In the genomic region with DNA sequence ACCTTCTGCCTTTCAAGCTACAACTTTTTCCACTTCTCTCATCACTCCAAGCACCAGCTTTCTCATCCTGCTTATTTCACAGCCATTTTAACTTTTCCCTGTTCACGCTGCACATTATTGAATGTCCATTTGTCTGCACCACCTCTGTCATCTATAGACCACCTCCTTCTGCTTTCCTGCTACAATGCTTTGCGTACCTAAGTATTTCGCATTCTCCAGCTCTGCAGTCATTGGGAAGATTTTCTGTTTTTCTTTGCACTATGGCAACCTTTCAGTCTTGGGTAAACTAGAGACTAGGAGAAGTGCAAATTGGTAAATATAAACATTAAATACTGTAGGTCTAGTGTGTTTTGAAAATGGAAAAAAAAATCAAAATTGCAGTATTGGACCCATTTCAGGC, we compare ENCODE assay signal across 9 cellular contexts. TPM values are rescaled to one million over a fixed set of nuclear protein-coding genes. Genes with fewer than 3 reads are reported as not detected.
DNase-seq lines count a peak whose midpoint lies in the region; ATAC-seq, FAIRE-seq and TF ChIP-seq lines count a peak whose summit lies in the region.
"Had no signal": no experiment of that assay in that cellular context is flagged by ENCODE, and none has a peak within 500 bp of the region (broad histone marks: within the 10 kb centered on the region; RNA-seq: fewer than 3 reads in every experiment).

No MANE protein-coding gene starts in this region.

- H2BK20ac ChIP-seq in H1 (ENCODE audit: low read length), result no peak overlapping the region

- TF ChIP-seq CTCF in C4-2B (conservative IDR thresholded peaks at IDR 0.05), result no peak
- TF ChIP-seq CTCF in H1 (IDR thresholded peaks at IDR 0.05; ENCODE audit: control extremely low read depth in 1 of 3, insufficient read depth in 1 of 3, low read depth in 1 of 3, low read length in 3 of 3), result no peak

- H3K4me3 ChIP-seq in H1 (ENCODE audit: extremely low read depth in 1 of 4, insufficient read depth in 2 of 4, low read depth in 3 of 4, low read length in 4 of 4) (peak overlapping the region; percentile 59 to 73 (median 68); a peak in 7 of 8 replicates), neuronal stem cell (ENCODE audit: low read length in 2 of 2) (peak overlapping the region in 1 of 2 donors; percentile 82), small intestine (ENCODE audit: low read depth in 1 of 2, low read length in 2 of 2) (no peak overlapping the region)

- H3K27me3 ChIP-seq in H1 (replicated peaks in 1 of 4; ENCODE audit: control insufficient read depth in 3 of 4, extremely low read depth in 1 of 4, insufficient read depth in 3 of 4, low read length in 3 of 4), result no peaks in the 10 kb centered on the region
- H3K27me3 ChIP-seq in neuronal stem cell (ENCODE audit: control insufficient read depth in 3 of 3, insufficient read depth in 3 of 3, low read depth in 1 of 3, low read length in 3 of 3), result no peaks in the 10 kb centered on the region
- H3K27me3 ChIP-seq in small intestine (ENCODE audit: control insufficient read depth in 2 of 2, insufficient read depth in 2 of 2, low read length in 2 of 2), result no peaks in the 10 kb centered on the region

- H4K91ac ChIP-seq in H1 (replicated peaks; ENCODE audit: insufficient read length, low read length) (no peak overlapping the region), neuronal stem cell (ENCODE audit: low read depth, low read length, poor library complexity) (no peak overlapping the region)

- H3K4me2 ChIP-seq in H1 (ENCODE audit: insufficient read depth in 1 of 2, low read depth in 2 of 2, low read length in 2 of 2) (peak overlapping the region; percentile 68 to 89), neuronal stem cell (ENCODE audit: insufficient read depth, low read length, poor library complexity, severe bottlenecking) (peak overlapping the region; percentile 95)

- POLR2A ChIA-PET in H1 (lab: Charles Lee; ENCODE audit: partially characterized antibody), result interaction anchor here (0.8 to 1.3 kb wide), 2 partner anchors 10 to 183 kb away, joined by 3 read pairs; no protein-coding TSS in a partner anchor

- FAIRE-seq in H1 (lab: Jason Lieb, UNC) (no peak), small intestine (lab: Jason Lieb, UNC) (no peak)

- no peaks in the 10 kb centered on the region for H4K20me1 ChIP-seq in H1 (replicated peaks in 1 of 2; ENCODE audit: control insufficient read depth in 1 of 2, insufficient read depth in 2 of 2, low read length in 2 of 2)

- H2BK15ac ChIP-seq in H1 (ENCODE audit: low read length) (no peak overlapping the region), neuronal stem cell (ENCODE audit: low read length) (no peak overlapping the region)

- peak overlapping the region; percentile 28 for H3K23ac ChIP-seq in H1 (ENCODE audit: insufficient read length)
- H3K23ac ChIP-seq in neuronal stem cell (ENCODE audit: low read depth, low read length, poor library complexity), result no peak overlapping the region

- H2BK120ac ChIP-seq in H1 (replicated peaks; ENCODE audit: low read depth, low read length) (no peak overlapping the region), neuronal stem cell (ENCODE audit: low read depth, low read length) (no peak overlapping the region)

- H4K8ac ChIP-seq in H1 (ENCODE audit: extremely low read depth, insufficient read depth, low read length) (no peak overlapping the region), neuronal stem cell (ENCODE audit: low read depth, low read length) (no peak overlapping the region)

- H2AK5ac ChIP-seq in H1 (ENCODE audit: low read depth, low read length) (no peak overlapping the region), neuronal stem cell (ENCODE audit: low read depth, low read length) (no peak overlapping the region)

- H3K79me2 ChIP-seq in H1 (ENCODE audit: control insufficient read depth in 1 of 2, insufficient read depth in 2 of 2, low read length in 2 of 2), result no peaks in the 10 kb centered on the region

- H3K14ac ChIP-seq in H1 (ENCODE audit: insufficient read length) (no peak overlapping the region), neuronal stem cell (ENCODE audit: low read length) (no peak overlapping the region)

- no peak overlapping the region for H2BK12ac ChIP-seq in H1 (ENCODE audit: low read depth, low read length)
- no peak overlapping the region for H2BK12ac ChIP-seq in neuronal stem cell (ENCODE audit: low read length)

- H3K9ac ChIP-seq in H1 (replicated peaks in 1 of 4; ENCODE audit: extremely low read depth in 1 of 4, low read depth in 3 of 4, low read length in 3 of 4) (peak overlapping the region in 1 of 4 experiments; percentile 65; a peak in 2 of 7 replicates), neuronal stem cell (ENCODE audit: low read depth, low read length, poor library complexity) (no peak overlapping the region)

- H3K18ac ChIP-seq in H1 (ENCODE audit: extremely low read depth, low read length) (no peak overlapping the region), neuronal stem cell (ENCODE audit: low read length) (no peak overlapping the region)

- H3K4me1 ChIP-seq in H1 (replicated peaks in 1 of 4; ENCODE audit: control insufficient read depth in 3 of 4, insufficient read depth in 4 of 4, low read length in 3 of 4), result peaks cover 0 to 3% (median 0%) of the 10 kb centered on the region in 4 experiments; a peak in 2 of 7 replicates
- H3K4me1 ChIP-seq in neuronal stem cell (ENCODE audit: control insufficient read depth in 2 of 2, insufficient read depth in 1 of 2, low read depth in 1 of 2, low read length in 2 of 2), result peaks cover 4% of the 10 kb centered on the region in 2 donors
- H3K4me1 ChIP-seq in small intestine (ENCODE audit: control insufficient read depth in 2 of 2, insufficient read depth in 1 of 2, low read depth in 1 of 2, low read length in 1 of 2), result no peaks in the 10 kb centered on the region

- no peak overlapping the region for H4K5ac ChIP-seq in H1 (ENCODE audit: insufficient read length, low read depth, low read length)

- DNase-seq in NCI-H2227 (lab: John Stamatoyannopoulos, UW; ENCODE audit: unreplicated experiment) (peak; percentile 60), H1 (ENCODE audit: low read depth in 1 of 2, low spot score in 2 of 2) (no peak), neuronal stem cell (ENCODE audit: low spot score) (no peak), activated gamma-delta T cell treated with Interleukin-2 at 50 U/mL for 16 hours (no peak), small intestine (no peak)
- DNase-seq: activated CD4-positive, alpha-beta T cell treated with anti-CD3 and anti-CD28 coated beads for 4 hours had no signal

- TF ChIP-seq RAD21 in H1 (IDR thresholded peaks at IDR 0.05 in 1 of 2, conservative IDR thresholded peaks at IDR 0.05 in 1 of 2; ENCODE audit: low read depth in 2 of 2, low read length in 2 of 2), result no peak

- no peak for ATAC-seq in GM18858 (IDR thresholded peaks at IDR 0.05; ENCODE audit: unreplicated experiment)
- no peak for ATAC-seq in HG03469 (IDR thresholded peaks at IDR 0.05; ENCODE audit: unreplicated experiment)

- TF ChIP-seq EP300 in H1 (IDR thresholded peaks at IDR 0.05; ENCODE audit: borderline replicate concordance in 1 of 2, low read depth in 2 of 2, low read length in 2 of 2), result no peak

- H3K4ac ChIP-seq in H1 (replicated peaks; ENCODE audit: insufficient read length, low read depth, low read length) (no peak overlapping the region), neuronal stem cell (ENCODE audit: low read length) (no peak overlapping the region)

- peak overlapping the region; percentile 1; the same call in 1 of the 2 replicates for H3K27ac ChIP-seq in C4-2B
- H3K27ac ChIP-seq in H1 (ENCODE audit: low read depth, low read length), result no peak overlapping the region
- no peak overlapping the region for H3K27ac ChIP-seq in neuronal stem cell (replicated peaks; ENCODE audit: low read length)
- H3K27ac ChIP-seq in small intestine (ENCODE audit: low read depth in 1 of 2, low read length in 1 of 2), result no peak overlapping the region

- H3K56ac ChIP-seq in H1 (replicated peaks; ENCODE audit: insufficient read length, low read depth, low read length), result no peak overlapping the region

- H3K36me3 ChIP-seq in H1 (ENCODE audit: control insufficient read depth in 2 of 4, insufficient read depth in 4 of 4, low read length in 3 of 4) (peaks cover 0 to 9% (median 3%) of the 10 kb centered on the region in 4 experiments; a peak in 2 of 8 replicates), neuronal stem cell (replicated peaks in 1 of 2; ENCODE audit: control insufficient read depth in 2 of 2, insufficient read depth in 2 of 2, low read length in 2 of 2) (peaks cover 0 to 14% of the 10 kb centered on the region in 2 donors), small intestine (ENCODE audit: control insufficient read depth in 2 of 2, insufficient read depth in 2 of 2, low read length in 2 of 2) (no peaks in the 10 kb centered on the region)

- 77% methylated on average over 3 of the region's 3 CpGs; no CpG with 5 or more reads in 1 of the 2 experiments for WGBS in H1 (ENCODE audit: extremely low coverage in 1 of 2, insufficient coverage in 1 of 2, insufficient read length in 1 of 2, insufficient replicate concordance in 2 of 2, low coverage in 1 of 2, low lambda C conversion rate in 2 of 2, missing lambda C conversion rate in 1 of 2), 2 experiments
- no CpG with 5 or more reads among the region's 3 CpGs for WGBS in neuronal stem cell (ENCODE audit: extremely low coverage in 2 of 2, insufficient read length in 2 of 2, insufficient replicate concordance in 1 of 2), 2 donors
- 80 to 93% (median 92%) methylated on average over 3 of the region's 3 CpGs for WGBS in small intestine, 3 donors

- no peaks in the 10 kb centered on the region for H3K79me1 ChIP-seq in H1 (ENCODE audit: low read depth, low read length)
- H3K79me1 ChIP-seq in neuronal stem cell (ENCODE audit: low read depth, low read length), result no peaks in the 10 kb centered on the region

- CTCF ChIA-PET in H1 (lab: Charles Lee; ENCODE audit: partially characterized antibody), result interaction anchor here (1.1 to 1.3 kb wide), 3 partner anchors 16 to 293 kb away, joined by 3 to 4 read pairs (median 4); no protein-coding TSS in a partner anchor

- H3K9me3 ChIP-seq in H1 (ENCODE audit: insufficient read depth in 2 of 2, low read depth in 1 of 2, low read length in 1 of 2) (no peaks in the 10 kb centered on the region), neuronal stem cell (replicated peaks in 1 of 2; ENCODE audit: control insufficient read depth in 2 of 2, insufficient read depth in 1 of 2, low read depth in 1 of 2, low read length in 2 of 2) (no peaks in the 10 kb centered on the region), small intestine (ENCODE audit: control insufficient read depth, low read depth) (no peaks in the 10 kb centered on the region)

- peaks cover 8% of the 10 kb centered on the region for H3K23me2 ChIP-seq in H1 (ENCODE audit: low read depth, low read length)

- H2AFZ ChIP-seq in H1 (ENCODE audit: low read length), result peak overlapping the region; percentile 58
- H2AFZ ChIP-seq in neuronal stem cell (ENCODE audit: low read length), result peak overlapping the region; percentile 97

- no peak for TF ChIP-seq POLR2A in H1 (IDR thresholded peaks at IDR 0.05; ENCODE audit: control extremely low read depth in 1 of 2, low read depth in 2 of 2, low read length in 2 of 2)

- H2BK5ac ChIP-seq in H1 (ENCODE audit: low read depth, low read length) (no peak overlapping the region), neuronal stem cell (ENCODE audit: low read length) (no peak overlapping the region)

RNA-seq across cellular contexts. Expression of gene CCDC30, which starts 0.8 kb away (rescaled TPM):
- total RNA-seq in H1 (2021; fragmentation: NEBNext Ultra II Directional; extraction: Animal tissue kit (Norgen Biotek cat#: 25700)), result 0.98 and 1.8 TPM in 2 replicates
- polyA plus RNA-seq in H1 (2011; rRNA removed), result 0.38 and 0.60 TPM in 2 replicates
- polyA plus RNA-seq in H1 (2011; cell fraction: cytosol; rRNA removed), result 0.54 TPM
- polyA plus RNA-seq in H1 (2011; cell fraction: nucleus; rRNA removed), result 1.0 TPM
- polyA plus RNA-seq in H1 (2012, experiment 1 of 2), result 0.37 to 0.95 TPM (median 0.79 TPM) in 4 replicates
- 0.10 TPM for polyA plus RNA-seq in H1 (2012, experiment 2 of 2)
- 2.9 TPM for polyA plus RNA-seq in H1 (2013, experiment 1 of 2)
- polyA plus RNA-seq in H1 (2013, experiment 2 of 2), result 1.8 TPM
- 0.88 and 2.1 TPM in 2 replicates for polyA minus RNA-seq in H1 (2011; rRNA and poly(A)+ RNA removed)
- not detected for polyA minus RNA-seq in H1 (2011; cell fraction: cytosol; rRNA and poly(A)+ RNA removed)
- 2.9 TPM for polyA minus RNA-seq in H1 (2011; cell fraction: nucleus; rRNA and poly(A)+ RNA removed)
- 7.5 TPM for polyA plus RNA-seq in neuronal stem cell (2013, experiment 1 of 2)
- polyA plus RNA-seq in neuronal stem cell (2013, experiment 2 of 2), result 7.7 TPM
- under 1 TPM; 0.67 to 0.87 (median 0.81) TPM for polyA plus RNA-seq in small intestine

RNA-seq across cellular contexts. Expression of gene PPCS, which starts 7.6 kb away (rescaled TPM):
- total RNA-seq in H1 (2021; fragmentation: NEBNext Ultra II Directional; extraction: Animal tissue kit (Norgen Biotek cat#: 25700)), result 23.6 and 24.5 TPM in 2 replicates
- polyA plus RNA-seq in H1 (2011; rRNA removed) (35.3 and 61.5 TPM in 2 replicates), small intestine (100 to 1,000 TPM in 2 of 3 donors, 10 to 100 TPM in 1; 85.0 to 175 (median 116) TPM)
- 50.3 TPM for polyA plus RNA-seq in H1 (2011; cell fraction: cytosol; rRNA removed)
- polyA plus RNA-seq in H1 (2011; cell fraction: nucleus; rRNA removed), result 25.5 TPM
- polyA plus RNA-seq in H1 (2012, experiment 1 of 2), result 18.8 to 26.2 TPM (median 22.5 TPM) in 4 replicates
- polyA plus RNA-seq in H1 (2012, experiment 2 of 2), result 20.0 TPM
- polyA plus RNA-seq in H1 (2013, experiment 1 of 2), result 25.6 TPM
- polyA plus RNA-seq in H1 (2013, experiment 2 of 2), result 24.2 TPM
- 7.3 and 8.7 TPM in 2 replicates for polyA minus RNA-seq in H1 (2011; rRNA and poly(A)+ RNA removed)
- polyA minus RNA-seq in H1 (2011; cell fraction: cytosol; rRNA and poly(A)+ RNA removed), result 18.9 TPM
- polyA minus RNA-seq in H1 (2011; cell fraction: nucleus; rRNA and poly(A)+ RNA removed), result 17.4 TPM
- polyA plus RNA-seq in neuronal stem cell (2013, experiment 1 of 2), result 30.7 TPM
- 32.8 TPM for polyA plus RNA-seq in neuronal stem cell (2013, experiment 2 of 2)

RNA-seq across cellular contexts. Expression of gene ZMYND12, which starts 8.1 kb away (rescaled TPM):
- not detected in 2 replicates for total RNA-seq in H1 (2021; fragmentation: NEBNext Ultra II Directional; extraction: Animal tissue kit (Norgen Biotek cat#: 25700))
- polyA plus RNA-seq in H1 (2011; rRNA removed) (0.38 and 0.62 TPM in 2 replicates), small intestine (1 to 10 TPM in 1 of 3 donors, under 1 TPM in 1, not detected in 1; 0.89 to 1.1 TPM)
- polyA plus RNA-seq in H1 (2011; cell fraction: cytosol; rRNA removed), result 0.79 TPM
- polyA plus RNA-seq in H1 (2011; cell fraction: nucleus; rRNA removed), result 0.63 TPM
- 0.23 to 0.40 TPM (median 0.38 TPM) in 3 of 4 replicates, not detected in the other for polyA plus RNA-seq in H1 (2012, experiment 1 of 2)
- polyA plus RNA-seq in H1 (2012, experiment 2 of 2), result not detected
- polyA plus RNA-seq in H1 (2013, experiment 1 of 2), result 0.14 TPM
- polyA plus RNA-seq in H1 (2013, experiment 2 of 2), result 0.18 TPM
- polyA minus RNA-seq in H1 (2011; rRNA and poly(A)+ RNA removed), result 1.0 and 1.4 TPM in 2 replicates
- not detected for polyA minus RNA-seq in H1 (2011; cell fraction: cytosol; rRNA and poly(A)+ RNA removed)
- polyA minus RNA-seq in H1 (2011; cell fraction: nucleus; rRNA and poly(A)+ RNA removed), result 0.80 TPM
- polyA plus RNA-seq in neuronal stem cell (2013, experiment 1 of 2), result 0.66 TPM
- 0.47 TPM for polyA plus RNA-seq in neuronal stem cell (2013, experiment 2 of 2)

Comparison
In these comparisons a context has a peak if more than half of its experiments do, and no peak if none do; other contexts are left out.
1. H3K4me3 ChIP-seq: peak in H1 (4 of 4); none in small intestine (0 of 2).